ENCODE assay signal across 13 cellular contexts in genomic region chr10:26733750-26734568, GRCh38. TPM values are rescaled to one million over a fixed set of nuclear protein-coding genes. Genes with fewer than 3 reads are reported as not detected.
A peak's percentile ranks its signal among the peaks of the same experiment; 100 is the strongest.
DNase-seq lines count a peak whose midpoint lies in the region; ATAC-seq and TF ChIP-seq lines count a peak whose summit lies in the region.
"Had no signal": no experiment of that assay in that cellular context is flagged by ENCODE, and none has a peak within 500 bp of the region (broad histone marks: within the 10 kb centered on the region; RNA-seq: fewer than 3 reads in every experiment).

No MANE protein-coding gene starts in this region.

- peaks cover 46% of the 10 kb centered on the region for H3K36me3 Mint-ChIP-seq in T-helper 2 cell treated with Interferon-gamma antibody and Interleukin-4, amounts not matched to agents 5 μg/mL and 100 μg/mL, for 36 hours (ENCODE audit: low read depth)

- no peak for DNase-seq in T-helper 2 cell treated with Interferon-gamma antibody and Interleukin-4, amounts not matched to agents 5 μg/mL and 100 μg/mL, for 36 hours (ENCODE audit: low spot score)
- no peak for DNase-seq in T-helper 2 cell
- DNase-seq in lower lobe of right lung, result no peak
- DNase-seq: ACHN; activated CD4-positive, alpha-beta T cell treated with anti-CD3 and anti-CD28 coated beads, Interleukin-2, amount 50 U/mL, for 48 hours; activated naive CD8-positive, alpha-beta T cell treated with anti-CD3 and anti-CD28 coated beads for 36 hours; NCI-H345 had no signal

- peaks cover 23% of the 10 kb centered on the region for H3K4me1 Mint-ChIP-seq in T-helper 2 cell treated with Interferon-gamma antibody and Interleukin-4, amounts not matched to agents 5 μg/mL and 100 μg/mL, for 36 hours (ENCODE audit: low read depth)

- H3K9me3 Mint-ChIP-seq in T-helper 2 cell treated with Interferon-gamma antibody and Interleukin-4, amounts not matched to agents 5 μg/mL and 100 μg/mL, for 36 hours, result no peaks in the 10 kb centered on the region
- H3K9me3 Mint-ChIP-seq: activated naive CD8-positive, alpha-beta T cell treated with anti-CD3 and anti-CD28 coated beads for 36 hours had no signal

- H3K36me3 ChIP-seq in lower lobe of right lung, result peaks cover 50% of the 10 kb centered on the region

- no peaks in the 10 kb centered on the region for H3K27me3 Mint-ChIP-seq in T-helper 2 cell treated with Interferon-gamma antibody and Interleukin-4, amounts not matched to agents 5 μg/mL and 100 μg/mL, for 36 hours (ENCODE audit: low read depth)
- H3K27me3 Mint-ChIP-seq: activated naive CD8-positive, alpha-beta T cell treated with anti-CD3 and anti-CD28 coated beads for 36 hours had no signal

- ATAC-seq in lower lobe of right lung, result peak; percentile 18 to 33
- no peak for ATAC-seq in HG02970 (IDR thresholded peaks at IDR 0.05; ENCODE audit: low FRiP score, unreplicated experiment)
- no peak for ATAC-seq in GM19452 (IDR thresholded peaks at IDR 0.05; ENCODE audit: unreplicated experiment)
- no peak for ATAC-seq in HG02840 (IDR thresholded peaks at IDR 0.05; ENCODE audit: low FRiP score, unreplicated experiment)

- H3K27me3 ChIP-seq in lower lobe of right lung (ENCODE audit: low read depth), result no peaks in the 10 kb centered on the region
- H3K27me3 ChIP-seq: right atrium auricular region had no signal

- intact Hi-C loops in lower lobe of right lung (cut with DNase I), result no loop called here

- H3K4me3 ChIP-seq in lower lobe of right lung, result no peak overlapping the region
- H3K4me3 ChIP-seq: right atrium auricular region had no signal

- no peak for TF ChIP-seq CTCF in lower lobe of right lung (IDR thresholded peaks at IDR 0.05)

- no peaks in the 10 kb centered on the region for H3K9me3 ChIP-seq in lower lobe of right lung
- H3K9me3 ChIP-seq: right atrium auricular region had no signal

- peak overlapping the region; percentile 87 for H3K27ac ChIP-seq in cingulate gyrus (ENCODE audit: low read depth, low read length)
- no peak overlapping the region for H3K27ac ChIP-seq in lower lobe of right lung
- peak overlapping the region; percentile 32 for H3K27ac ChIP-seq in temporal lobe (ENCODE audit: low read depth, low read length)
- H3K27ac ChIP-seq: right atrium auricular region had no signal

- H3K4me1 ChIP-seq in lower lobe of right lung, result no peaks in the 10 kb centered on the region
- H3K4me1 ChIP-seq: right atrium auricular region had no signal

- peak overlapping the region; percentile 6 for H3K27ac Mint-ChIP-seq in T-helper 2 cell treated with Interferon-gamma antibody and Interleukin-4, amounts not matched to agents 5 μg/mL and 100 μg/mL, for 36 hours
- H3K27ac Mint-ChIP-seq: activated naive CD8-positive, alpha-beta T cell treated with anti-CD3 and anti-CD28 coated beads for 36 hours had no signal

- H3K4me3 Mint-ChIP-seq in T-helper 2 cell treated with Interferon-gamma antibody and Interleukin-4, amounts not matched to agents 5 μg/mL and 100 μg/mL, for 36 hours, result no peak overlapping the region
- H3K4me3 Mint-ChIP-seq: activated naive CD8-positive, alpha-beta T cell treated with anti-CD3 and anti-CD28 coated beads for 36 hours had no signal

RNA-seq across cellular contexts. Expression of gene PDSS1, which starts 36.5 kb away (rescaled TPM):
- total RNA-seq in lower lobe of right lung, result 6.4 TPM
- total RNA-seq in temporal lobe, result 8.9 TPM

Comparison
In these comparisons a context has a peak if more than half of its experiments do, and no peak if none do; other contexts are left out.
1. ATAC-seq: peak in lower lobe of right lung (2 of 2); none in HG02970 (single experiment), GM19452 (single experiment) and HG02840 (single experiment).